2 cellular contexts compared by ENCODE assay signal in the genomic region with DNA sequence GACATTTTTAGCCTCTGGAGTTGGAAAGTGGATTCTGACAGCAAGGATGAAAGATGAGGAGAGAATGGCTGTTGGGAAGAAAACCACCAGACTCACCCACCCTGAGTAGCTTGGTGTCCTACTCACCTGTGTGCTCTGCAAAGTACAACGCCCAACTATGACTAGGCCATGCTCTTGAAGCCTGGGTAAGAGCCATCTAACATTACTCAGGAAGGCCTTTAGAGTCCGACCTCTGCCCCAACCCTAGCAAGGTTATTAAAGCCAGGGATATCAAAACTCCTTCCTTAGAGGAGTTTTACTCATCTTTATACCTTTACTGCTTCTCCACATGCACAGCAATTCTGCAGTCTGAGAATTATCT.
TF ChIP-seq lines count a peak whose summit lies in the region.

No MANE protein-coding gene starts in this region.

TF ChIP-seq in HEK293, 187 proteins besides CTCF, POLR2A, EP300 and RAD21:
- TF ChIP-seq WT1 (tag by site-specific recombination; IDR thresholded peaks at IDR 0.05) (no peak), ZNF398 (tag by site-specific recombination; IDR thresholded peaks at IDR 0.05) (no peak), KLF1 (tag by site-specific recombination; IDR thresholded peaks at IDR 0.05) (no peak), PRDM6 (tag by site-specific recombination; IDR thresholded peaks at IDR 0.05) (0 out of 2 replicates have a peak, but pooled peaks have one; percentile 6), ZNF169 (tag by site-specific recombination; IDR thresholded peaks at IDR 0.05) (no peak), ZNF202 (tag by site-specific recombination; IDR thresholded peaks at IDR 0.05; ENCODE audit: borderline replicate concordance) (no peak)

TF ChIP-seq in HepG2, 621 proteins besides CTCF, POLR2A, EP300 and RAD21:
- TF ChIP-seq, protein P1, sequence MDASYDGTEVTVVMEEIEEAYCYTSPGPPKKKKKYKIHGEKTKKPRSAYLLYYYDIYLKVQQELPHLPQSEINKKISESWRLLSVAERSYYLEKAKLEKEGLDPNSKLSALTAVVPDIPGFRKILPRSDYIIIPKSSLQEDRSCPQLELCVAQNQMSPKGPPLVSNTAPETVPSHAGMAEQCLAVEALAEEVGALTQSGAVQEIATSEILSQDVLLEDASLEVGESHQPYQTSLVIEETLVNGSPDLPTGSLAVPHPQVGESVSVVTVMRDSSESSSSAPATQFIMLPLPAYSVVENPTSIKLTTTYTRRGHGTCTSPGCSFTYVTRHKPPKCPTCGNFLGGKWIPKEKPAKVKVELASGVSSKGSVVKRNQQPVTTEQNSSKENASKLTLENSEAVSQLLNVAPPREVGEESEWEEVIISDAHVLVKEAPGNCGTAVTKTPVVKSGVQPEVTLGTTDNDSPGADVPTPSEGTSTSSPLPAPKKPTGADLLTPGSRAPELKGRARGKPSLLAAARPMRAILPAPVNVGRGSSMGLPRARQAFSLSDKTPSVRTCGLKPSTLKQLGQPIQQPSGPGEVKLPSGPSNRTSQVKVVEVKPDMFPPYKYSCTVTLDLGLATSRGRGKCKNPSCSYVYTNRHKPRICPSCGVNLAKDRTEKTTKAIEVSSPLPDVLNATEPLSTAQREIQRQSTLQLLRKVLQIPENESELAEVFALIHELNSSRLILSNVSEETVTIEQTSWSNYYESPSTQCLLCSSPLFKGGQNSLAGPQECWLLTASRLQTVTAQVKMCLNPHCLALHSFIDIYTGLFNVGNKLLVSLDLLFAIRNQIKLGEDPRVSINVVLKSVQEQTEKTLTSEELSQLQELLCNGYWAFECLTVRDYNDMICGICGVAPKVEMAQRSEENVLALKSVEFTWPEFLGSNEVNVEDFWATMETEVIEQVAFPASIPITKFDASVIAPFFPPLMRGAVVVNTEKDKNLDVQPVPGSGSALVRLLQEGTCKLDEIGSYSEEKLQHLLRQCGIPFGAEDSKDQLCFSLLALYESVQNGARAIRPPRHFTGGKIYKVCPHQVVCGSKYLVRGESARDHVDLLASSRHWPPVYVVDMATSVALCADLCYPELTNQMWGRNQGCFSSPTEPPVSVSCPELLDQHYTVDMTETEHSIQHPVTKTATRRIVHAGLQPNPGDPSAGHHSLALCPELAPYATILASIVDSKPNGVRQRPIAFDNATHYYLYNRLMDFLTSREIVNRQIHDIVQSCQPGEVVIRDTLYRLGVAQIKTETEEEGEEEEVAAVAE (CRISPR knock-in tag; IDR thresholded peaks at IDR 0.05; ENCODE audit: borderline replicate concordance): no peak
- TF ChIP-seq PLRG1 (conservative IDR thresholded peaks at IDR 0.05): no peak
- TF ChIP-seq ZFY (CRISPR knock-in tag; IDR thresholded peaks at IDR 0.05): peak; percentile 39; the same call in 1 of the 2 replicates
- no peak for TF ChIP-seq SAP130 (CRISPR knock-in tag; IDR thresholded peaks at IDR 0.05; ENCODE audit: low read depth)
- 0 out of 2 replicates have a peak, but pooled peaks have one; percentile 11 for TF ChIP-seq SALL1 (CRISPR knock-in tag; IDR thresholded peaks at IDR 0.05)
- TF ChIP-seq ZNF24 (IDR thresholded peaks at IDR 0.05): no peak
- 0 out of 2 replicates have a peak, but pooled peaks have one; percentile 7 for TF ChIP-seq TAF1 (CRISPR knock-in tag; IDR thresholded peaks at IDR 0.05)
- TF ChIP-seq EHMT2 (IDR thresholded peaks at IDR 0.05; ENCODE audit: borderline replicate concordance, low read depth, low read length): 0 out of 2 replicates have a peak, but pooled peaks have one; percentile 36
- TF ChIP-seq ESRRA (CRISPR knock-in tag; IDR thresholded peaks at IDR 0.05; ENCODE audit: low read depth): no peak
- TF ChIP-seq, protein P2, sequence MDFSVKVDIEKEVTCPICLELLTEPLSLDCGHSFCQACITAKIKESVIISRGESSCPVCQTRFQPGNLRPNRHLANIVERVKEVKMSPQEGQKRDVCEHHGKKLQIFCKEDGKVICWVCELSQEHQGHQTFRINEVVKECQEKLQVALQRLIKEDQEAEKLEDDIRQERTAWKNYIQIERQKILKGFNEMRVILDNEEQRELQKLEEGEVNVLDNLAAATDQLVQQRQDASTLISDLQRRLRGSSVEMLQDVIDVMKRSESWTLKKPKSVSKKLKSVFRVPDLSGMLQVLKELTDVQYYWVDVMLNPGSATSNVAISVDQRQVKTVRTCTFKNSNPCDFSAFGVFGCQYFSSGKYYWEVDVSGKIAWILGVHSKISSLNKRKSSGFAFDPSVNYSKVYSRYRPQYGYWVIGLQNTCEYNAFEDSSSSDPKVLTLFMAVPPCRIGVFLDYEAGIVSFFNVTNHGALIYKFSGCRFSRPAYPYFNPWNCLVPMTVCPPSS (IDR thresholded peaks at IDR 0.05): no peak
- 0 out of 2 replicates have a peak, but pooled peaks have one; percentile 0 for TF ChIP-seq HOXA3 (CRISPR knock-in tag; IDR thresholded peaks at IDR 0.05)
- TF ChIP-seq, protein P3, sequence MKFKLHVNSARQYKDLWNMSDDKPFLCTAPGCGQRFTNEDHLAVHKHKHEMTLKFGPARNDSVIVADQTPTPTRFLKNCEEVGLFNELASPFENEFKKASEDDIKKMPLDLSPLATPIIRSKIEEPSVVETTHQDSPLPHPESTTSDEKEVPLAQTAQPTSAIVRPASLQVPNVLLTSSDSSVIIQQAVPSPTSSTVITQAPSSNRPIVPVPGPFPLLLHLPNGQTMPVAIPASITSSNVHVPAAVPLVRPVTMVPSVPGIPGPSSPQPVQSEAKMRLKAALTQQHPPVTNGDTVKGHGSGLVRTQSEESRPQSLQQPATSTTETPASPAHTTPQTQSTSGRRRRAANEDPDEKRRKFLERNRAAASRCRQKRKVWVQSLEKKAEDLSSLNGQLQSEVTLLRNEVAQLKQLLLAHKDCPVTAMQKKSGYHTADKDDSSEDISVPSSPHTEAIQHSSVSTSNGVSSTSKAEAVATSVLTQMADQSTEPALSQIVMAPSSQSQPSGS (CRISPR knock-in tag; IDR thresholded peaks at IDR 0.05): no peak
- no peak for TF ChIP-seq U2AF1 (optimal IDR thresholded peaks at IDR 0.05; ENCODE audit: low read depth, low read length)
